In the genomic region with DNA sequence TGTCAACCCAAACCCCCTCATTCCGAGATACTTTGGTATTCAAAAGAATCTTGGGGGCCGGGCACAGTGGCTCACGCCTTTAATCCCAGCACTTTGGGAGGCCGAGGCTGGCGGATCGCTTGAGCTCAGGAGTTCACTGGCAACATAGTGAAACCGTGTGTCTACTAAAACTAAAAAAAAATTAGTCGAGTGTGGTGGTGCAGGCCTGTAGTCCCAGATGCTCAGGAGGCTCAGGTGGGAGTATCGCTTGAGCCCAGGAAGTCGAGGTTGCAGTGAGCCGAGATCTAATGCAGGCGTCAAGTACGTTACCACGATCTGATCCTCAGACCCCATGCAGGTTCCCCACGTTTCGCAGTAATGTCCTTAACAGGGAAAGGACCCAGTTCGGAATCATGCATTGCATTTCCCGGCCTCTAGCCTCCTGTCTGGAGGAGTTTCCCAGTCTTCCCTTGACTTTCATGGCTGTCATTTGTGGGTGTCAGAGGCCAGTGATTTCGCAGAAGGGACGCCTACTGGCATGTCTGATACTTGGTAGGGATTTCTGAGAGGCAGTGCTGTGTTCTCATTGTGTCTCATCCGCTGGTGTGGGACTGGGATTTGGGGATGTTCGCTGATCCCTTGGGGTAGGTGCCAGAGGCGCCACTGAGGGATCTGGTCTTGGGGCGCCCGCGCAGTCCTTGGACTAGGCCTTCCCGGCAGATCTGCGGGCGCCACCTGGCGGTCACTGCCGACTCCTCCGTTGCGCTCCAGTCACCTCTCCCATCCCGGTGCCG, we compare ENCODE assay signal across 8 cellular contexts. TPM values are rescaled to one million over a fixed set of nuclear protein-coding genes. Genes with fewer than 3 reads are reported as not detected.
A peak's percentile ranks its signal among the peaks of the same experiment; 100 is the strongest.
DNase-seq lines count a peak whose midpoint lies in the region; ATAC-seq, FAIRE-seq and TF ChIP-seq lines count a peak whose summit lies in the region.

No MANE protein-coding gene starts in this region.

- peak; percentile 84 for ATAC-seq in HG02852 (IDR thresholded peaks at IDR 0.05; ENCODE audit: unreplicated experiment)
- ATAC-seq in right cardiac atrium = peak; percentile 88 to 90

- H3K4me1 Mint-ChIP-seq in T-helper 1 cell treated with Interleukin-12 subunit alpha and Interleukin-12 subunit beta and Interleukin-4 antibody, amounts not matched to agents 30 μg/mL and 1 μg/mL, for 36 hours (ENCODE audit: low read depth) = peaks cover 24% of the 10 kb centered on the region

- in situ Hi-C loops in GM13976 (cut with MboI; ENCODE audit: low sequenced_read_pairs, unreplicated experiment) = loop anchor here (25.0 kb wide), 1 partner anchor 201 kb away; a partner anchor contains a TSS

- intact Hi-C loops in right cardiac atrium (cut with DNase I) = loop anchor here in 3 of 4 donors (2.0 to 10.0 kb wide), 3 partner anchors 36 to 75 kb away; a partner anchor contains a TSS

- DNase-seq in GM13976 (ENCODE audit: low spot score) (peak; percentile 93), NCI-H128 (lab: John Stamatoyannopoulos, UW; ENCODE audit: unreplicated experiment) (peak; percentile 56), amniotic stem cell (lab: John Stamatoyannopoulos, UW) (peak; percentile 61), right cardiac atrium (peak; percentile 94 to 97 (median 97)), pulmonary artery endothelial cell (ENCODE audit: low read depth, low spot score) (peak; percentile 45), urothelium cell line (ENCODE audit: low spot score) (peak; percentile 58)

- H3K27me3 Mint-ChIP-seq in T-helper 1 cell treated with Interleukin-12 subunit alpha and Interleukin-12 subunit beta and Interleukin-4 antibody, amounts not matched to agents 30 μg/mL and 1 μg/mL, for 36 hours (ENCODE audit: low read depth) = no peaks in the 10 kb centered on the region

- H3K36me3 Mint-ChIP-seq in T-helper 1 cell treated with Interleukin-12 subunit alpha and Interleukin-12 subunit beta and Interleukin-4 antibody, amounts not matched to agents 30 μg/mL and 1 μg/mL, for 36 hours (ENCODE audit: low read depth) = peaks cover 7% of the 10 kb centered on the region

- no peak for FAIRE-seq in urothelium cell line (lab: Jason Lieb, UNC)

- peaks cover 4% of the 10 kb centered on the region for H3K4me1 ChIP-seq in right cardiac atrium (ENCODE audit: control insufficient read depth, insufficient read depth, low read length)

- H3K9me3 Mint-ChIP-seq in T-helper 1 cell treated with Interleukin-12 subunit alpha and Interleukin-12 subunit beta and Interleukin-4 antibody, amounts not matched to agents 30 μg/mL and 1 μg/mL, for 36 hours = no peaks in the 10 kb centered on the region

- H3K27me3 ChIP-seq in right cardiac atrium (ENCODE audit: control insufficient read depth, insufficient read depth) = no peaks in the 10 kb centered on the region

- H3K4me3 ChIP-seq in right cardiac atrium (ENCODE audit: low read length) = peak overlapping the region; percentile 73

- peak overlapping the region; percentile 84 for H3K27ac Mint-ChIP-seq in T-helper 1 cell treated with Interleukin-12 subunit alpha and Interleukin-12 subunit beta and Interleukin-4 antibody, amounts not matched to agents 30 μg/mL and 1 μg/mL, for 36 hours

- WGBS in right cardiac atrium = 16% methylated on average over 35 of the region's 35 CpGs

- no peaks in the 10 kb centered on the region for H3K9me3 ChIP-seq in right cardiac atrium (ENCODE audit: control insufficient read depth, low read length)

- TF ChIP-seq CTCF in GM13976 (IDR thresholded peaks at IDR 0.05; ENCODE audit: borderline replicate concordance, control extremely low read depth, extremely low read depth, insufficient read depth, missing control alignments) = peak; percentile 97

- H3K4me3 Mint-ChIP-seq in T-helper 1 cell treated with Interleukin-12 subunit alpha and Interleukin-12 subunit beta and Interleukin-4 antibody, amounts not matched to agents 30 μg/mL and 1 μg/mL, for 36 hours = peak overlapping the region; percentile 84

- peak overlapping the region; percentile 50 for H3K27ac ChIP-seq in right cardiac atrium (ENCODE audit: low read length)

RNA-seq across cellular contexts. Expression of a gene that starts 39.3 kb away (rescaled TPM):
- total RNA-seq in right cardiac atrium (10 to 100 TPM; 66.5 to 84.6 (median 80.8) TPM), pulmonary artery endothelial cell (273 and 279 TPM in 2 replicates)
- polyA plus RNA-seq in right cardiac atrium = 50.7 TPM

RNA-seq across cellular contexts. Expression of a gene that starts 57.4 kb away (rescaled TPM):
- total RNA-seq in right cardiac atrium (1 to 10 TPM in 3 of 4 donors, under 1 TPM in 1; 0.59 to 1.3 (median 1.2) TPM), pulmonary artery endothelial cell (0.21 and 0.79 TPM in 2 replicates)
- 0.50 TPM for polyA plus RNA-seq in right cardiac atrium

Comparison
In these comparisons a context has a peak if more than half of its experiments do, and no peak if none do; other contexts are left out.
1. Peak in every context shown above with its lines: DNase-seq, ATAC-seq, H3K4me3 ChIP-seq and H3K27ac ChIP-seq.
2. DNase-seq: peak in every context shown above with its lines; median percentile 97 in right cardiac atrium; 93 in GM13976; 61 in amniotic stem cell; 58 in urothelium cell line; 56 in NCI-H128; 45 in pulmonary artery endothelial cell.